Comparison of ENCODE assay signal across 15 cellular contexts in genomic region chr3:27105904-27106303, GRCh38.
DNase-seq lines count a peak whose midpoint lies in the region; ATAC-seq and TF ChIP-seq lines count a peak whose summit lies in the region.
"Had no signal": no experiment of that assay in that cellular context is flagged by ENCODE, and none has a peak within 500 bp of the region (broad histone marks: within the 10 kb centered on the region; RNA-seq: fewer than 3 reads in every experiment).

No MANE protein-coding gene starts in this region.

- H4K91ac ChIP-seq in mesenchymal stem cell (ENCODE audit: low read length) = no peak overlapping the region

- H3K4me3 ChIP-seq in mesenchymal stem cell (ENCODE audit: insufficient read depth in 1 of 2, low read depth in 1 of 2, low read length in 2 of 2) = no peak overlapping the region
- H3K4me3 ChIP-seq in effector memory CD4-positive, alpha-beta T cell (ENCODE audit: insufficient read depth, low read depth, low read length, poor library complexity, severe bottlenecking) = no peak overlapping the region
- H3K4me3 ChIP-seq in heart left ventricle = no peak overlapping the region
- H3K4me3 ChIP-seq: BLaER1 treated with 17β-estradiol and CSF1 and Interleukin-3, amounts not matched to agents 10 nM and 100 nM had no signal

- no peak for ATAC-seq in HG03565 (IDR thresholded peaks at IDR 0.05; ENCODE audit: unreplicated experiment)
- ATAC-seq in heart left ventricle = no peak
- ATAC-seq: effector memory CD8-positive, alpha-beta T cell had no signal

- H3K9ac ChIP-seq in mesenchymal stem cell (ENCODE audit: low read length) = no peak overlapping the region
- H3K9ac ChIP-seq: BLaER1 treated with 17β-estradiol and CSF1 and Interleukin-3, amounts not matched to agents 10 nM and 100 nM had no signal

- no peaks in the 10 kb centered on the region for H3K9me3 Mint-ChIP-seq in chondrocyte (ENCODE audit: low read depth)
- H3K9me3 Mint-ChIP-seq: activated B cell treated with CpG ODN at 0.5 μM for 24 hours; effector memory CD8-positive, alpha-beta T cell had no signal

- no peaks in the 10 kb centered on the region for H3K27me3 Mint-ChIP-seq in chondrocyte (ENCODE audit: low read depth)
- H3K27me3 Mint-ChIP-seq: activated B cell treated with CpG ODN at 0.5 μM for 24 hours had no signal

- H3K36me3 Mint-ChIP-seq in chondrocyte (ENCODE audit: low read depth) = peaks cover 3% of the 10 kb centered on the region

- no peaks in the 10 kb centered on the region for H3K27me3 ChIP-seq in mesenchymal stem cell (ENCODE audit: control insufficient read depth in 1 of 2, insufficient read depth in 1 of 2, low read length in 2 of 2)
- no peaks in the 10 kb centered on the region for H3K27me3 ChIP-seq in effector memory CD4-positive, alpha-beta T cell (replicated peaks; ENCODE audit: control insufficient read depth, insufficient read depth, low read length, poor library complexity, severe bottlenecking)
- H3K27me3 ChIP-seq in heart left ventricle = no peaks in the 10 kb centered on the region

- DNase-seq in HuH-7 (ENCODE audit: low spot score) = peak; percentile 42
- no peak for DNase-seq in chondrocyte (ENCODE audit: low spot score)
- DNase-seq in mesenchymal stem cell = peak; percentile 22
- DNase-seq in effector memory CD4-positive, alpha-beta T cell = no peak
- no peak for DNase-seq in activated effector memory CD4-positive, alpha-beta T cell treated with Interleukin-2 at 50 U/mL for 16 hours
- DNase-seq in heart left ventricle = no peak
- DNase-seq: activated B cell treated with CpG ODN at 0.5 μM for 24 hours; activated T-cell treated with anti-CD3 and anti-CD28 coated beads, Interleukin-2, amount 50 U/mL, for 1 hour; amygdala; effector memory CD8-positive, alpha-beta T cell; midbrain; NCI-H524 treated with DMSO at 0.1 percent for 48 hours had no signal

- H4K8ac ChIP-seq in mesenchymal stem cell (ENCODE audit: low read length) = no peak overlapping the region

- H3K27ac Mint-ChIP-seq in chondrocyte (ENCODE audit: unreplicated experiment) = no peak overlapping the region
- H3K27ac Mint-ChIP-seq: activated B cell treated with CpG ODN at 0.5 μM for 24 hours; effector memory CD8-positive, alpha-beta T cell had no signal

- H3K9me3 ChIP-seq in mesenchymal stem cell (ENCODE audit: control insufficient read depth, low read length) (no peaks in the 10 kb centered on the region), heart left ventricle (no peaks in the 10 kb centered on the region)
- H3K9me3 ChIP-seq in effector memory CD4-positive, alpha-beta T cell (ENCODE audit: control insufficient read depth, low read length) = no peaks in the 10 kb centered on the region

- H3K4me2 ChIP-seq in mesenchymal stem cell (ENCODE audit: low read length, poor library complexity, severe bottlenecking) = no peak overlapping the region
- H3K4me2 ChIP-seq: BLaER1 treated with 17β-estradiol and CSF1 and Interleukin-3, amounts not matched to agents 10 nM and 100 nM had no signal

- no peaks in the 10 kb centered on the region for H3K4me1 Mint-ChIP-seq in chondrocyte (ENCODE audit: low read depth)
- H3K4me1 Mint-ChIP-seq: activated B cell treated with CpG ODN at 0.5 μM for 24 hours had no signal

- peak; percentile 48 for TF ChIP-seq CTCF in C4-2B (conservative IDR thresholded peaks at IDR 0.05)
- peak; percentile 32 for TF ChIP-seq CTCF in chondrocyte (IDR thresholded peaks at IDR 0.05)
- peak in 2 of 12 donors; percentile 13 to 25 for TF ChIP-seq CTCF in heart left ventricle (IDR thresholded peaks at IDR 0.05)

- intact Hi-C loops in heart left ventricle (cut with DNase I) = no loop called here

- H2BK15ac ChIP-seq in mesenchymal stem cell (ENCODE audit: low read depth, poor library complexity, severe bottlenecking) = no peak overlapping the region

- H2BK120ac ChIP-seq in mesenchymal stem cell (ENCODE audit: low read depth, low read length) = no peak overlapping the region

- H3K79me1 ChIP-seq in mesenchymal stem cell (replicated peaks; ENCODE audit: low read length, poor library complexity, severe bottlenecking) = no peaks in the 10 kb centered on the region

- H3K27ac ChIP-seq in C4-2B = no peak overlapping the region
- peak overlapping the region; percentile 14 for H3K27ac ChIP-seq in mesenchymal stem cell (ENCODE audit: low read length, poor library complexity, severe bottlenecking)
- no peak overlapping the region for H3K27ac ChIP-seq in effector memory CD4-positive, alpha-beta T cell (ENCODE audit: insufficient read depth, low read length, poor library complexity, severe bottlenecking)
- H3K27ac ChIP-seq in heart left ventricle = no peak overlapping the region
- H3K27ac ChIP-seq: BLaER1 treated with 17β-estradiol and CSF1 and Interleukin-3, amounts not matched to agents 10 nM and 100 nM had no signal

- H3K36me3 ChIP-seq in mesenchymal stem cell (ENCODE audit: control insufficient read depth in 1 of 2, insufficient read depth in 2 of 2, low read depth in 1 of 2, low read length in 2 of 2) (peaks cover 0 to 59% of the 10 kb centered on the region in 2 experiments), heart left ventricle (no peaks in the 10 kb centered on the region)
- H3K36me3 ChIP-seq in effector memory CD4-positive, alpha-beta T cell (ENCODE audit: control insufficient read depth, insufficient read depth, low read length) = no peaks in the 10 kb centered on the region

- H2BK5ac ChIP-seq in mesenchymal stem cell (ENCODE audit: low read depth, low read length, poor library complexity, severe bottlenecking) = no peak overlapping the region

- 21% methylated on average over 6 of the region's 6 CpGs for WGBS in mesenchymal stem cell
- 75 to 83% (median 80%) methylated on average over 6 of the region's 6 CpGs for WGBS in heart left ventricle, 4 donors

- no peak overlapping the region for H2AK5ac ChIP-seq in mesenchymal stem cell (ENCODE audit: low read length, severe bottlenecking)

- no peak overlapping the region for H3K4ac ChIP-seq in mesenchymal stem cell (ENCODE audit: low read depth in 1 of 2, low read length in 2 of 2)

- no peak for TF ChIP-seq POLR2A in heart left ventricle (IDR thresholded peaks at IDR 0.05)

- H3K23ac ChIP-seq in mesenchymal stem cell (ENCODE audit: low read length in 2 of 2) = no peak overlapping the region

- H3K18ac ChIP-seq in mesenchymal stem cell (ENCODE audit: low read depth in 1 of 2, low read length in 2 of 2) = no peak overlapping the region

- H3K14ac ChIP-seq in mesenchymal stem cell (ENCODE audit: low read length in 2 of 2) = no peak overlapping the region

- H2BK12ac ChIP-seq in mesenchymal stem cell (ENCODE audit: low read length in 2 of 2) = no peak overlapping the region

- H3K4me1 ChIP-seq in mesenchymal stem cell (ENCODE audit: control insufficient read depth, insufficient read depth, low read depth, low read length) (no peaks in the 10 kb centered on the region), heart left ventricle (peaks cover 0 to 2% (median 0%) of the 10 kb centered on the region in 12 donors)
- H3K4me1 ChIP-seq in effector memory CD4-positive, alpha-beta T cell (ENCODE audit: control insufficient read depth, insufficient read depth, low read length, poor library complexity, severe bottlenecking) = no peaks in the 10 kb centered on the region
- H3K4me1 ChIP-seq: BLaER1 treated with 17β-estradiol and CSF1 and Interleukin-3, amounts not matched to agents 10 nM and 100 nM had no signal

- H3K4me3 Mint-ChIP-seq in chondrocyte (ENCODE audit: unreplicated experiment) = no peak overlapping the region
- H3K4me3 Mint-ChIP-seq: activated B cell treated with CpG ODN at 0.5 μM for 24 hours; effector memory CD8-positive, alpha-beta T cell had no signal

- no peak overlapping the region for H2AFZ ChIP-seq in mesenchymal stem cell (ENCODE audit: low read depth, low read length)

Comparison
In these comparisons a context has a peak if more than half of its experiments do, and no peak if none do; other contexts are left out.
1. DNase-seq: peak in HuH-7 (single experiment) and mesenchymal stem cell (single experiment); none in chondrocyte (single experiment), effector memory CD4-positive, alpha-beta T cell (0 of 3), activated effector memory CD4-positive, alpha-beta T cell treated with Interleukin-2 at 50 U/mL for 16 hours (single experiment) and heart left ventricle (0 of 5).